1 cellular context compared by ENCODE assay signal in the genomic region with DNA sequence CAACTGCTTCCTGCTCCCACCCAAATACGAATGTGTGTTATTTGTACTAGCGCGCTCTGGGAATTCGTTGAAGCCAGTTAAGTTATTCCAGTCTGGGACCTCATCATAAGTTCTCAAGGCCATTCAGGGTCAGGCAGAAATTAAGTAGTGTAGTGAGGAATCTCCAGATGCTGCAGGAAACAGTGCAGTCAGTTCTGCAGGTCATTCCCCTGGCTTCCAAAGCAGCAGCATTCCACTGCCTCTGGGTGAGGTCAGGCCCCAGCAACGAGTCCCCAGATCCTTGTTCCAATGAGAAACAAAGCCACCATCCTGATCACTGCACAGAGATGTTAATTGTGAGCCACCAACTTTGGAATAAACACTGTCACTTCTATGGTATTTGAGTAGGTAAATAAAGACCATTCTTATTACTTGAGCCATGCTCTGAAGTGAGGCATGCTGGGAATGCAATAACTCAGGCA.
TF ChIP-seq lines count a peak whose summit lies in the region.

No MANE protein-coding gene starts in this region.

TF ChIP-seq in liver, 16 proteins besides CTCF, POLR2A, EP300 and RAD21 (continued from another document):
- peak; percentile 56 for TF ChIP-seq REST (IDR thresholded peaks at IDR 0.05)
- TF ChIP-seq NR2F2 (IDR thresholded peaks at IDR 0.05), result peak; percentile 78
- peak; percentile 72 for TF ChIP-seq RXRA (IDR thresholded peaks at IDR 0.05)
- peak; percentile 29 for TF ChIP-seq SP1 (IDR thresholded peaks at IDR 0.05)
- no peak for TF ChIP-seq FOXA1 (IDR thresholded peaks at IDR 0.05)
- no peak for TF ChIP-seq ATF3 (IDR thresholded peaks at IDR 0.05)
- no peak for TF ChIP-seq TAF1 (conservative IDR thresholded peaks at IDR 0.05)
- no peak for TF ChIP-seq EGR1 (IDR thresholded peaks at IDR 0.05; ENCODE audit: low read depth in 2 of 2)
- TF ChIP-seq, protein P1, sequence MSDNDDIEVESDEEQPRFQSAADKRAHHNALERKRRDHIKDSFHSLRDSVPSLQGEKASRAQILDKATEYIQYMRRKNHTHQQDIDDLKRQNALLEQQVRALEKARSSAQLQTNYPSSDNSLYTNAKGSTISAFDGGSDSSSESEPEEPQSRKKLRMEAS (IDR thresholded peaks at IDR 0.05), result no peak
- TF ChIP-seq ZBTB33 (IDR thresholded peaks at IDR 0.05), result no peak
